In genomic region chr12:27523642-27524488, GRCh38 we compare ENCODE assay signal across 8 cellular contexts. TPM values are rescaled to one million over a fixed set of nuclear protein-coding genes. Genes with fewer than 3 reads are reported as not detected.
DNase-seq lines count a peak whose midpoint lies in the region; ATAC-seq and TF ChIP-seq lines count a peak whose summit lies in the region.

Gene PPFIBP1 (plus strand): TSS chr12:27524206. CDS start chr12:27633397, 109,191 bp downstream.

- peak within 1 kb of the TSS; percentile 87 for H2AFZ ChIP-seq in PC-3 (ENCODE audit: low read length)

- H3K4me1 ChIP-seq in PC-3 (ENCODE audit: insufficient read depth, low read length): peaks cover 17% of the 10 kb centered on the region
- peaks cover 5% of the 10 kb centered on the region for H3K4me1 ChIP-seq in mucosa of descending colon (ENCODE audit: low read depth)

- TF ChIP-seq CTCF in PC-3 (conservative IDR thresholded peaks at IDR 0.05; ENCODE audit: low read depth, low read length): peak; percentile 39
- peak; percentile 52 for TF ChIP-seq CTCF in epithelial cell of esophagus (IDR thresholded peaks at IDR 0.05; ENCODE audit: insufficient read depth, low read depth, low read length, missing control alignments)
- peak; percentile 11 for TF ChIP-seq CTCF in mucosa of descending colon (IDR thresholded peaks at IDR 0.05)

- H3K9me2 ChIP-seq in PC-3 (replicated peaks; ENCODE audit: low read length): no peaks in the 10 kb centered on the region

- H4K20me1 ChIP-seq in PC-3 (ENCODE audit: low read length): peaks cover 10% of the 10 kb centered on the region; the same call in 1 of the 2 replicates

- no peaks in the 10 kb centered on the region for H3K36me3 ChIP-seq in PC-3 (ENCODE audit: low read depth, low read length)
- no peaks in the 10 kb centered on the region for H3K36me3 ChIP-seq in mucosa of descending colon (ENCODE audit: low read depth)

- CTCF ChIA-PET in PC-3 (lab: Charles Lee): interaction anchor here (0.5 to 1.9 kb wide), 6 partner anchors 42 to 318 kb away, joined by 3 to 13 read pairs (median 6); no protein-coding TSS in a partner anchor

- intact Hi-C loops in PC-3 (cut with micrococcal nuclease): loop anchor here (1.0 to 10.0 kb wide), 8 partner anchors 43 to 181 kb away; no protein-coding TSS in a partner anchor
- intact Hi-C loops in mucosa of descending colon (cut with DNase I, micrococcal nuclease): no loop called here

- DNase-seq in DMS153 (lab: John Stamatoyannopoulos, UW) (peak; percentile 97), PC-3 (peak; percentile 100), activated T-cell treated with anti-CD3 and anti-CD28 coated beads for 48 hours (ENCODE audit: low read depth) (peak; percentile 99), epithelial cell of esophagus (ENCODE audit: low read depth) (peak; percentile 99), mucosa of descending colon (peak; percentile 98 to 100 (median 100))
- peak; percentile 98 for DNase-seq in stimulated activated CD8-positive, alpha-beta memory T cell treated with anti-CD3 and anti-CD28 coated beads, Interleukin-4, amount 100 ng/mL, for 24 hours (ENCODE audit: low read depth)

- peaks cover 46% of the 10 kb centered on the region for H3K79me2 ChIP-seq in PC-3 (ENCODE audit: low read length)

- ATAC-seq in GM21529 (IDR thresholded peaks at IDR 0.05; ENCODE audit: unreplicated experiment) (peak; percentile 93), PC-3 (peak; percentile 91), mucosa of descending colon (peak; percentile 99)

- peak within 1 kb of the TSS; percentile 80 for H3K4me3 ChIP-seq in PC-3 (ENCODE audit: low read length)
- peak within 1 kb of the TSS; percentile 87 for H3K4me3 ChIP-seq in epithelial cell of esophagus (ENCODE audit: low read length)
- H3K4me3 ChIP-seq in mucosa of descending colon: peak within 1 kb of the TSS; percentile 42

- no peak for TF ChIP-seq EP300 in Ishikawa (IDR thresholded peaks at IDR 0.05; ENCODE audit: borderline replicate concordance)

- POLR2A ChIA-PET in PC-3 (lab: Charles Lee; ENCODE audit: unreplicated experiment): interaction anchor here (0.6 to 1.7 kb wide), 12 partner anchors 15 to 193 kb away, joined by 3 to 11 read pairs (median 4); no protein-coding TSS in a partner anchor

- H3F3A ChIP-seq in PC-3 (ENCODE audit: low read length, unreplicated experiment): no peaks in the 10 kb centered on the region

- H3K9me3 ChIP-seq in PC-3 (ENCODE audit: low read length) (no peaks in the 10 kb centered on the region), mucosa of descending colon (no peaks in the 10 kb centered on the region)

- peak within 1 kb of the TSS; percentile 80 for H3K9ac ChIP-seq in PC-3 (ENCODE audit: low read length)

- H3K27me3 ChIP-seq in PC-3 (ENCODE audit: low read length): no peaks in the 10 kb centered on the region

- peak; percentile 30; the same call in 1 of the 2 replicates for TF ChIP-seq RAD21 in Ishikawa (IDR thresholded peaks at IDR 0.05; ENCODE audit: low read depth)

- TSS peak; percentile 93 for BruUV-seq in PC-3 (replicated peaks; lab: Mats Ljungman, UMichigan)

- peak within 1 kb of the TSS; percentile 72 for H3K27ac ChIP-seq in PC-3 (ENCODE audit: low read length)

- H3K4me2 ChIP-seq in PC-3 (ENCODE audit: low read length): peak within 1 kb of the TSS; percentile 97

TF ChIP-seq in Ishikawa, 13 proteins besides CTCF, POLR2A, EP300 and RAD21:
- TF ChIP-seq NFIC (IDR thresholded peaks at IDR 0.05): peak; percentile 32
- TF ChIP-seq TAF1 (IDR thresholded peaks at IDR 0.05; ENCODE audit: low read depth): peak; percentile 96
- TF ChIP-seq YY1 (IDR thresholded peaks at IDR 0.05; ENCODE audit: low read depth): peak; percentile 87
- peak; percentile 70 for TF ChIP-seq CREB1 (IDR thresholded peaks at IDR 0.05; ENCODE audit: low read depth)
- no peak for TF ChIP-seq FOXM1 (IDR thresholded peaks at IDR 0.05; ENCODE audit: borderline replicate concordance, low read depth)
- TF ChIP-seq EGR1 (IDR thresholded peaks at IDR 0.05): peak; percentile 61
- TF ChIP-seq TCF12 (IDR thresholded peaks at IDR 0.05; ENCODE audit: low read depth): peak; percentile 77; the same call in 1 of the 2 replicates
- TF ChIP-seq TEAD4 (IDR thresholded peaks at IDR 0.05): peak; percentile 70
- TF ChIP-seq CEBPB (IDR thresholded peaks at IDR 0.05): peak; percentile 71; the same call in 1 of the 2 replicates
- TF ChIP-seq ZBTB7A (IDR thresholded peaks at IDR 0.05; ENCODE audit: low read depth): 0 out of 2 replicates have a peak, but pooled peaks have one; percentile 61
- no peak; the same call in 1 of the 2 replicates for TF ChIP-seq USF1 (IDR thresholded peaks at IDR 0.05)
- TF ChIP-seq REST (IDR thresholded peaks at IDR 0.05; ENCODE audit: low read depth): no peak
- TF ChIP-seq MAX (IDR thresholded peaks at IDR 0.05): peak; percentile 84
TF ChIP-seq in Ishikawa: peak in this region for 10.

RNA-seq across cellular contexts. Expression of gene PPFIBP1, which starts in this region (rescaled TPM):
- total RNA-seq in PC-3 (2014; rRNA removed) (56.9 and 57.2 TPM in 2 replicates), mucosa of descending colon (10 to 100 TPM; 37.0 to 79.4 (median 40.4) TPM)

Comparison
In these comparisons a context has a peak if more than half of its experiments do, and no peak if none do; other contexts are left out.
1. Peak in every context shown above with its lines: DNase-seq, ATAC-seq, H3K4me3 ChIP-seq and H3K27ac ChIP-seq.